ENCODE assay signal across 9 cellular contexts in the genomic region with DNA sequence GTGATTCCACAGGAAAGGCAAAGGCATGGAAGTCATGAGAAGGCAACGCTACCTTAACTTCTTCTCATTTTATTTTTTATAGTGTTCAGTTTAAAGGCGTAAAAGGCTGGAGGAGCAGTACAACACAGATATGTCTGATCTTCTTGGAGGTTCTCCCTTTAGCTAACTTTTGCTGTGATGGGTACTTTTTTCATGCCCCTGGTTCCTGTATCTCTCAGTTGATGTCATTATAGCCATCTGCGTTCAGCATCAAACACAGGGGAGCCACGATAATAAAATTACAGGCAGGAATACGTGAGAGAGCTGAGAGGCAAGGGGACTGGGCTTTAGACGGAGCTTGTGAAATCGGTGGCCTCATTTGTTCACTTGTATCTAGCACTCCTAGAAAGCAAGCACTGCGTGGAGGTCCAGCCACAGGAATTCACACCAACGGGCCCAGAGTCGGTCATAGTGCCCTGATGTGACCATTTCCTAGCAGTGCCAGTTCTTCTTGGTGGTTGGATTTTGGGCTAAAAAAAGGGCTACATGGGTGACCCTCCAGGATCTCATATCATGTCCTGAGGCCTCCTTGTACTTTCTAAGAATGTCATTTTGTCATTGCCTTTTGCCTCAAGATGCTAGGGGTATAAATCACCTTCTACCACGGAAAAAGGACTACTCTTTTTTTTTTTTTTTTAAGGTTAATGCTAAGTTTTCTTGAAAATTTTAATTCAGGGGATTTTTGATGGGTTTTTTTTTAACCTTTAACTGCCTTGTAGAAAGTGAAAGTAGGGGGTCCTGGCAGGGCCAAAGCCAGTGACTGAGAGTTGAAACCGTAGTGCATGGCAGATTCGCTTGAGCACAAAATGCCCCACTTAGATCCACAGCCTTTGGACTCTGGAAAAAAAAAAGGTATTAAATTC.
DNase-seq lines count a peak whose midpoint lies in the region; ATAC-seq, FAIRE-seq and TF ChIP-seq lines count a peak whose summit lies in the region.
"Had no signal": no experiment of that assay in that cellular context is flagged by ENCODE, and none has a peak within 500 bp of the region (broad histone marks: within the 10 kb centered on the region; RNA-seq: fewer than 3 reads in every experiment).

No MANE protein-coding gene starts in this region.

- H3K36me3 ChIP-seq in endothelial cell of umbilical vein (ENCODE audit: control insufficient read depth in 2 of 2, extremely low read depth in 1 of 2, insufficient read depth in 2 of 2, low read length in 2 of 2) (no peaks in the 10 kb centered on the region), breast epithelium (no peaks in the 10 kb centered on the region), gastroesophageal sphincter (peaks cover 0 to 20% of the 10 kb centered on the region in 2 donors)

- no peaks in the 10 kb centered on the region for H3K79me2 ChIP-seq in endothelial cell of umbilical vein (ENCODE audit: control insufficient read depth, insufficient read depth, low read length)
- H3K79me2 ChIP-seq: hepatocyte had no signal

- POLR2A ChIA-PET in endothelial cell of umbilical vein (lab: Charles Lee) = no interaction called here

- peak; percentile 63 for ATAC-seq in GM21360 (IDR thresholded peaks at IDR 0.05; ENCODE audit: unreplicated experiment)
- ATAC-seq in HG03442 (IDR thresholded peaks at IDR 0.05; ENCODE audit: unreplicated experiment) = peak; percentile 59
- no peak for ATAC-seq in gastroesophageal sphincter

- H3K4me2 ChIP-seq in endothelial cell of umbilical vein (ENCODE audit: insufficient read depth, low read length) = peak overlapping the region; percentile 57
- H3K4me2 ChIP-seq: hepatocyte had no signal

- FAIRE-seq in GM12892 (lab: Jason Lieb, UNC) (peak; percentile 88), endothelial cell of umbilical vein (lab: Jason Lieb, UNC) (no peak)

- H3K4me3 ChIP-seq in endothelial cell of umbilical vein (replicated peaks in 1 of 3; ENCODE audit: insufficient read depth in 1 of 3, low read depth in 1 of 3, low read length in 3 of 3) = no peak overlapping the region
- no peak overlapping the region for H3K4me3 ChIP-seq in breast epithelium
- H3K4me3 ChIP-seq in gastroesophageal sphincter = no peak overlapping the region
- H3K4me3 ChIP-seq: hepatocyte had no signal

- H2AFZ ChIP-seq in endothelial cell of umbilical vein (ENCODE audit: low read depth, low read length) = no peak overlapping the region
- H2AFZ ChIP-seq: hepatocyte had no signal

- no TSS peak for BruUV-seq in endothelial cell of umbilical vein (replicated peaks; lab: Mats Ljungman, UMichigan)

- H3K27ac ChIP-seq in endothelial cell of umbilical vein (ENCODE audit: insufficient read depth, low read depth, low read length) (peak overlapping the region; percentile 71), breast epithelium (no peak overlapping the region), gastroesophageal sphincter (no peak overlapping the region)
- H3K27ac ChIP-seq: hepatocyte had no signal

- H3K9ac ChIP-seq in endothelial cell of umbilical vein (replicated peaks; ENCODE audit: extremely low read depth, insufficient read depth, low read length) = no peak overlapping the region

- CTCF ChIA-PET in endothelial cell of umbilical vein (lab: Charles Lee) = interaction anchor here (0.8 to 2.4 kb wide), 5 partner anchors 61 to 1866 kb away, joined by 3 to 8 read pairs (median 7); no protein-coding TSS in a partner anchor

- H3K9me3 ChIP-seq in endothelial cell of umbilical vein (replicated peaks; ENCODE audit: control insufficient read depth, insufficient read depth, low read length) (no peaks in the 10 kb centered on the region), breast epithelium (no peaks in the 10 kb centered on the region), gastroesophageal sphincter (no peaks in the 10 kb centered on the region)

- TF ChIP-seq POLR2A in GM12892 (IDR thresholded peaks at IDR 0.05; ENCODE audit: low read depth, low read length) (no peak), endothelial cell of umbilical vein (IDR thresholded peaks at IDR 0.05; ENCODE audit: low read depth, low read length) (no peak), breast epithelium (IDR thresholded peaks at IDR 0.05) (no peak), gastroesophageal sphincter (IDR thresholded peaks at IDR 0.05) (no peak)

- TF ChIP-seq CTCF in endothelial cell of umbilical vein (IDR thresholded peaks at IDR 0.05; ENCODE audit: extremely low read depth in 1 of 2, insufficient read depth in 1 of 2, low read depth in 1 of 2, low read length in 2 of 2) = no peak
- TF ChIP-seq CTCF in breast epithelium (IDR thresholded peaks at IDR 0.05) = no peak
- TF ChIP-seq CTCF in gastroesophageal sphincter (IDR thresholded peaks at IDR 0.05) = no peak

- H3K4me1 ChIP-seq in endothelial cell of umbilical vein (ENCODE audit: control insufficient read depth, extremely low read depth, insufficient read depth, low read length) = peaks cover 36% of the 10 kb centered on the region
- H3K4me1 ChIP-seq in breast epithelium = no peaks in the 10 kb centered on the region
- H3K4me1 ChIP-seq in gastroesophageal sphincter = peaks cover 0 to 61% (median 4%) of the 10 kb centered on the region in 3 donors

- H3K27me3 ChIP-seq in endothelial cell of umbilical vein (ENCODE audit: control insufficient read depth in 2 of 2, insufficient read depth in 2 of 2, low read length in 2 of 2) = no peaks in the 10 kb centered on the region
- no peaks in the 10 kb centered on the region for H3K27me3 ChIP-seq in breast epithelium
- H3K27me3 ChIP-seq in gastroesophageal sphincter = no peaks in the 10 kb centered on the region
- H3K27me3 ChIP-seq: hepatocyte had no signal

- intact Hi-C loops in endothelial cell of umbilical vein (cut with micrococcal nuclease) (no loop called here), breast epithelium (cut with DNase I; ENCODE audit: low total_unique reads) (no loop called here)

- H4K20me1 ChIP-seq in endothelial cell of umbilical vein (replicated peaks; ENCODE audit: control insufficient read depth, extremely low read depth, insufficient read depth, low read length) = no peaks in the 10 kb centered on the region

- no peak for TF ChIP-seq EP300 in gastroesophageal sphincter (IDR thresholded peaks at IDR 0.05)

- DNase-seq in GM12892 (ENCODE audit: insufficient read length) (peak; percentile 37), endothelial cell of umbilical vein (ENCODE audit: low read depth, low spot score) (peak; percentile 6), NCI-H2029 treated with DMSO at 0.1 percent for 48 hours (lab: John Stamatoyannopoulos, UW) (no peak), breast epithelium (ENCODE audit: low spot score in 2 of 2) (no peak), NCI-H1694 (lab: John Stamatoyannopoulos, UW) (no peak)

- no peaks in the 10 kb centered on the region for H3K9me1 ChIP-seq in endothelial cell of umbilical vein (replicated peaks; ENCODE audit: control insufficient read depth, extremely low read depth, insufficient read depth, low read length)

- WGBS in gastroesophageal sphincter (ENCODE audit: low coverage in 1 of 2), 2 donors = 84 to 91% methylated on average over 7 of the region's 13 CpGs

- dilution Hi-C loops in endothelial cell of umbilical vein (cut with MboI; ENCODE audit: extremely low pct_ligation_motif_present, low sequenced_read_pairs) = no loop called here

TF ChIP-seq in endothelial cell of umbilical vein, 7 proteins besides CTCF, POLR2A, EP300 and RAD21:
- TF ChIP-seq POLR2AphosphoS5 (IDR thresholded peaks at IDR 0.05; ENCODE audit: insufficient read depth, low read depth, low read length) (no peak), EZH2 (IDR thresholded peaks at IDR 0.05; ENCODE audit: borderline replicate concordance, low read depth, low read length, severe bottlenecking) (no peak), GATA2 (IDR thresholded peaks at IDR 0.05; ENCODE audit: insufficient read depth, insufficient read length, low read depth, low read length) (no peak), FOS (IDR thresholded peaks at IDR 0.05; ENCODE audit: borderline replicate concordance, insufficient read depth, low read length) (no peak), JUN (IDR thresholded peaks at IDR 0.05; ENCODE audit: borderline replicate concordance, insufficient read depth, insufficient read length, low read depth) (no peak), MYC (IDR thresholded peaks at IDR 0.05; ENCODE audit: low read depth, low read length) (no peak)
- TF ChIP-seq, protein P1, sequence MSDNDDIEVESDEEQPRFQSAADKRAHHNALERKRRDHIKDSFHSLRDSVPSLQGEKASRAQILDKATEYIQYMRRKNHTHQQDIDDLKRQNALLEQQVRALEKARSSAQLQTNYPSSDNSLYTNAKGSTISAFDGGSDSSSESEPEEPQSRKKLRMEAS (IDR thresholded peaks at IDR 0.05; ENCODE audit: insufficient read depth, insufficient read length) = no peak

Comparison
In these comparisons a context has a peak if more than half of its experiments do, and no peak if none do; other contexts are left out.
1. DNase-seq: peak in GM12892 (single experiment) and endothelial cell of umbilical vein (single experiment); none in NCI-H2029 treated with DMSO at 0.1 percent for 48 hours (single experiment), breast epithelium (0 of 2) and NCI-H1694 (single experiment).